In the genomic region with DNA sequence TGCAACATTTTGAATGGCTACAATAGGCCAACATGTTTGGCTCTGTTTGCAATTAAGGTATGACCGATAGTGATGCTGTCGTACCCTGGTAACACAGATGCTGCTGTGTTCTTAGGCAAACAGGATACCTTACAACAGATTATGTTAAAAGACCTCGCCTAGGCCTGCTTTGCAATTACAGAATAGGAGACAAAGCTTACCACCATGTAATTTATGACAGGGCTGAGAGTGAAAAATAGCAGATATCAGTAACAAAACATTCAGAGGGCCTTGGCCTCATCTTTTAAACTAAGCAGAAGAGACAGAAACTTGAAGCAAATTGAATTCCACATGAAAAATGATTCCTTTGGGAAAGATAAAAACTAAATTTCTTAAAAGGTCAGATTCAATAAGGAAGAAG, we compare ENCODE assay signal across 29 cellular contexts. TPM values are rescaled to one million over a fixed set of nuclear protein-coding genes. Genes with fewer than 3 reads are reported as not detected.
DNase-seq lines count a peak whose midpoint lies in the region; ATAC-seq, FAIRE-seq and TF ChIP-seq lines count a peak whose summit lies in the region.
"Had no signal": no experiment of that assay in that cellular context is flagged by ENCODE, and none has a peak within 500 bp of the region (broad histone marks: within the 10 kb centered on the region; RNA-seq: fewer than 3 reads in every experiment).

No MANE protein-coding gene starts in this region.

- WGBS in heart left ventricle, 4 donors, result 49 to 57% (median 52%) methylated on average over 3 of the region's 3 CpGs

- DNase-seq in heart left ventricle (no peak), left cardiac atrium (no peak), NCI-H2227 (lab: John Stamatoyannopoulos, UW; ENCODE audit: unreplicated experiment) (peak; percentile 6), GM12892 (ENCODE audit: insufficient read length) (no peak), HFFc6 (no peak)
- DNase-seq: activated CD4-positive, alpha-beta memory T cell treated with anti-CD3 and anti-CD28 coated beads, Interleukin-2, amount 10 ng/mL, durations not matched to agents 7 days and 5 days; activated CD4-positive, alpha-beta T cell treated with anti-CD3 and anti-CD28 coated beads for 1 hour; CD8-positive, alpha-beta memory T cell; DMS 273 treated with DMSO at 0.1 percent for 48 hours; effector memory CD4-positive, alpha-beta T cell; foreskin fibroblast; GOT3; left colon; naive thymus-derived CD4-positive, alpha-beta T cell; NCI-H1092 treated with DMSO at 0.1 percent for 48 hours; nucleus accumbens; SIG-M5; stimulated activated CD4-positive, alpha-beta T cell treated with anti-CD3 and anti-CD28 coated beads, Interleukin-1b, Interleukin-23, amount 100 ng/mL, for 48 hours; T-cell; upper lobe of left lung had no signal

- no peaks in the 10 kb centered on the region for H3K9me3 ChIP-seq in heart left ventricle
- H3K9me3 ChIP-seq in subcutaneous abdominal adipose tissue (ENCODE audit: control insufficient read depth in 5 of 5, low read length in 5 of 5), result no peaks in the 10 kb centered on the region
- H3K9me3 ChIP-seq: upper lobe of left lung had no signal

- H3K4me1 ChIP-seq in heart left ventricle (peaks cover 14 to 67% (median 42%) of the 10 kb centered on the region in 12 donors), subcutaneous abdominal adipose tissue (ENCODE audit: control insufficient read depth in 5 of 5, insufficient read depth in 5 of 5, low read length in 5 of 5) (peaks cover 2 to 48% (median 41%) of the 10 kb centered on the region in 5 donors)

- H3K4me1 Mint-ChIP-seq in HFFc6 (ENCODE audit: low read depth), result peaks cover 49% of the 10 kb centered on the region
- H3K4me1 Mint-ChIP-seq: activated CD4-positive, alpha-beta memory T cell treated with anti-CD3 and anti-CD28 coated beads, Interleukin-2, amount 10 ng/mL, durations not matched to agents 7 days and 5 days; activated naive CD4-positive, alpha-beta T cell treated with anti-CD3 and anti-CD28 coated beads, Interleukin-2, amount 50 U/mL, for 24 hours; activated T-helper 17 cell treated with anti-CD3 and anti-CD28 coated beads, Interleukin-2, amount 50 U/mL, for 72 hours; B cell; CD8-positive, alpha-beta memory T cell; T-cell had no signal

- no peak for ATAC-seq in heart left ventricle
- ATAC-seq in left cardiac atrium, result no peak
- ATAC-seq in HG02588 (IDR thresholded peaks at IDR 0.05; ENCODE audit: unreplicated experiment), result no peak
- ATAC-seq: activated T-helper 17 cell treated with anti-CD3 and anti-CD28 coated beads, Interleukin-2, amount 50 U/mL, for 72 hours; left colon; naive thymus-derived CD4-positive, alpha-beta T cell; T-cell had no signal

- H3K36me3 ChIP-seq in heart left ventricle (no peaks in the 10 kb centered on the region), subcutaneous abdominal adipose tissue (ENCODE audit: control insufficient read depth in 5 of 5, insufficient read depth in 5 of 5, low read length in 5 of 5) (no peaks in the 10 kb centered on the region)
- H3K36me3 ChIP-seq: upper lobe of left lung had no signal

- H3K27ac Mint-ChIP-seq in HFFc6, result no peak overlapping the region
- H3K27ac Mint-ChIP-seq: activated CD4-positive, alpha-beta memory T cell treated with anti-CD3 and anti-CD28 coated beads, Interleukin-2, amount 10 ng/mL, durations not matched to agents 7 days and 5 days; activated naive CD4-positive, alpha-beta T cell treated with anti-CD3 and anti-CD28 coated beads, Interleukin-2, amount 50 U/mL, for 24 hours; activated T-helper 17 cell treated with anti-CD3 and anti-CD28 coated beads, Interleukin-2, amount 50 U/mL, for 72 hours; B cell; CD8-positive, alpha-beta memory T cell; naive thymus-derived CD4-positive, alpha-beta T cell; T-cell had no signal

- 0 out of 2 replicates have a peak, but pooled peaks cover 4% of the 10 kb centered on the region for H3K36me3 Mint-ChIP-seq in HFFc6 (ENCODE audit: low read depth)
- H3K36me3 Mint-ChIP-seq: activated naive CD4-positive, alpha-beta T cell treated with anti-CD3 and anti-CD28 coated beads, Interleukin-2, amount 50 U/mL, for 24 hours; CD8-positive, alpha-beta memory T cell; naive thymus-derived CD4-positive, alpha-beta T cell; T-cell had no signal

- H3K4me3 ChIP-seq in heart left ventricle (no peak overlapping the region), subcutaneous abdominal adipose tissue (ENCODE audit: low read depth in 1 of 5, low read length in 5 of 5) (no peak overlapping the region)
- H3K4me3 ChIP-seq: coronary artery, smooth muscle cell, upper lobe of left lung had no signal

- H3K27ac ChIP-seq in heart left ventricle, result peak overlapping the region in 10 of 12 donors; percentile 25 to 94 (median 86)
- H3K27ac ChIP-seq in subcutaneous abdominal adipose tissue (ENCODE audit: low read depth, low read length), result peak overlapping the region; percentile 18
- H3K27ac ChIP-seq: coronary artery had no signal

- no peaks in the 10 kb centered on the region; the same call in 1 of the 2 replicates for H3K27me3 Mint-ChIP-seq in HFFc6 (ENCODE audit: insufficient read depth)
- H3K27me3 Mint-ChIP-seq: activated T-helper 17 cell treated with anti-CD3 and anti-CD28 coated beads, Interleukin-2, amount 50 U/mL, for 72 hours had no signal

- no peak overlapping the region for H3K4me3 Mint-ChIP-seq in HFFc6
- H3K4me3 Mint-ChIP-seq: activated CD4-positive, alpha-beta memory T cell treated with anti-CD3 and anti-CD28 coated beads, Interleukin-2, amount 10 ng/mL, durations not matched to agents 7 days and 5 days; activated naive CD4-positive, alpha-beta T cell treated with anti-CD3 and anti-CD28 coated beads, Interleukin-2, amount 50 U/mL, for 24 hours; activated T-helper 17 cell treated with anti-CD3 and anti-CD28 coated beads, Interleukin-2, amount 50 U/mL, for 72 hours; B cell; CD8-positive, alpha-beta memory T cell; naive thymus-derived CD4-positive, alpha-beta T cell; T-cell had no signal

- H3K27me3 ChIP-seq in heart left ventricle (no peaks in the 10 kb centered on the region), subcutaneous abdominal adipose tissue (ENCODE audit: control insufficient read depth in 5 of 5, insufficient read depth in 4 of 5, low read length in 5 of 5) (no peaks in the 10 kb centered on the region)
- H3K27me3 ChIP-seq: upper lobe of left lung had no signal

- H3K9me3 Mint-ChIP-seq in HFFc6, result no peaks in the 10 kb centered on the region
- H3K9me3 Mint-ChIP-seq: activated CD4-positive, alpha-beta memory T cell treated with anti-CD3 and anti-CD28 coated beads, Interleukin-2, amount 10 ng/mL, durations not matched to agents 7 days and 5 days; activated naive CD4-positive, alpha-beta T cell treated with anti-CD3 and anti-CD28 coated beads, Interleukin-2, amount 50 U/mL, for 24 hours; activated T-helper 17 cell treated with anti-CD3 and anti-CD28 coated beads, Interleukin-2, amount 50 U/mL, for 72 hours; CD8-positive, alpha-beta memory T cell; naive thymus-derived CD4-positive, alpha-beta T cell; T-cell had no signal

- H3K9ac ChIP-seq in subcutaneous abdominal adipose tissue (ENCODE audit: low read length in 5 of 5), result no peak overlapping the region

- FAIRE-seq in islet of Langerhans (lab: Jason Lieb, UNC) (peak; percentile 95), GM12892 (lab: Jason Lieb, UNC) (no peak)
- FAIRE-seq: bronchial epithelial cell had no signal

- TF ChIP-seq CTCF in heart left ventricle (IDR thresholded peaks at IDR 0.05) (no peak), HFFc6 (IDR thresholded peaks at IDR 0.05) (no peak)

- intact Hi-C loops in heart left ventricle (cut with DNase I) (loop anchor here in 5 of 10 donors (5.0 to 10.0 kb wide), 3 partner anchors 35 to 133 kb away; no protein-coding TSS in a partner anchor), left cardiac atrium (cut with DNase I) (no loop called here)

- TF ChIP-seq POLR2A in heart left ventricle (IDR thresholded peaks at IDR 0.05) (no peak), GM12892 (IDR thresholded peaks at IDR 0.05; ENCODE audit: low read depth, low read length) (no peak)

RNA-seq across cellular contexts. Expression of a gene that starts 29.4 kb away (rescaled TPM):
- total RNA-seq in heart left ventricle, result 100 to 1,000 TPM; 491 to 713 (median 575) TPM
- polyA plus RNA-seq in heart left ventricle, result 100 to 1,000 TPM; 242 to 276 TPM
- 100 to 1,000 TPM; 292 to 305 TPM for total RNA-seq in left cardiac atrium
- polyA plus RNA-seq in GM12892 (2012; ENCODE audit: missing spikeins), result 33.6 TPM
- total RNA-seq in HFFc6 (2021; fragmentation: NEBNext Ultra II Directional; extraction: Animal tissue kit (Norgen Biotek cat#: 25700)), result 10 to 100 TPM in 2 of 6 experiments, 1 to 10 TPM in 4; 8.0 to 14.6 (median 8.7) TPM

Comparison
In these comparisons a context has a peak if more than half of its experiments do, and no peak if none do; other contexts are left out.
1. RNA of a gene that starts 29.4 kb away (total RNA-seq): 491 to 713 TPM in heart left ventricle and 292 to 305 TPM in left cardiac atrium; 8.0 to 14.6 TPM in HFFc6; every median in the first group is over 10 times any median in the second.